ENCODE assay signal across 17 cellular contexts in genomic region chr16:56517206-56517605, GRCh38. TPM values are rescaled to one million over a fixed set of nuclear protein-coding genes. Genes with fewer than 3 reads are reported as not detected.
"Had no signal": no experiment of that assay in that cellular context is flagged by ENCODE, and none has a peak within 500 bp of the region (broad histone marks: within the 10 kb centered on the region; RNA-seq: fewer than 3 reads in every experiment).

No MANE protein-coding gene starts in this region.

- H3K4me3 ChIP-seq: gastroesophageal sphincter, hepatocyte, sigmoid colon, testis had no signal

- H3K27ac ChIP-seq: hepatocyte, testis had no signal

- H3K36me3 Mint-ChIP-seq: activated CD4-positive, alpha-beta memory T cell treated with anti-CD3 and anti-CD28 coated beads for 36 hours had no signal

- H3K9me3 Mint-ChIP-seq: activated CD4-positive, alpha-beta memory T cell treated with anti-CD3 and anti-CD28 coated beads for 36 hours; activated naive CD8-positive, alpha-beta T cell treated with anti-CD3 and anti-CD28 coated beads, Interleukin-2, amount 50 U/mL, for 24 hours; activated T-cell treated with anti-CD3 and anti-CD28 coated beads, Interleukin-2, amount 50 U/mL, for 4 hours; stimulated activated naive B cell treated with anti-CD40 and anti-IgM and Interleukin-4, amounts not matched to agents 10 μg/mL and 1 μg/mL and 100 μg/mL, for 72 hours had no signal

- H3K27me3 ChIP-seq: gastroesophageal sphincter, hepatocyte, sigmoid colon, testis had no signal

- H3K27me3 Mint-ChIP-seq: activated CD4-positive, alpha-beta memory T cell treated with anti-CD3 and anti-CD28 coated beads for 36 hours; activated naive CD8-positive, alpha-beta T cell treated with anti-CD3 and anti-CD28 coated beads, Interleukin-2, amount 50 U/mL, for 24 hours; stimulated activated naive B cell treated with anti-CD40 and anti-IgM and Interleukin-4, amounts not matched to agents 10 μg/mL and 1 μg/mL and 100 μg/mL, for 72 hours had no signal

- DNase-seq: activated CD4-positive, alpha-beta memory T cell treated with anti-CD3 and anti-CD28 coated beads for 36 hours; activated naive CD8-positive, alpha-beta T cell treated with anti-CD3 and anti-CD28 coated beads, Interleukin-2, amount 50 U/mL, for 24 hours; activated T-cell treated with anti-CD3 and anti-CD28 coated beads, Interleukin-2, amount 50 U/mL, for 4 hours; naive B cell; sigmoid colon; stimulated activated CD4-positive, alpha-beta T cell treated with anti-CD3 and anti-CD28 coated beads, Interleukin-2, amount 100 ng/mL, for 24 hours; stimulated activated naive B cell treated with anti-CD40 and anti-IgM and Interleukin-4, amounts not matched to agents 10 μg/mL and 1 μg/mL and 100 μg/mL, for 72 hours; SW 1271; T1000; testis had no signal

- H3K9me3 ChIP-seq: gastroesophageal sphincter, sigmoid colon, testis had no signal

- ATAC-seq: activated naive CD8-positive, alpha-beta T cell treated with anti-CD3 and anti-CD28 coated beads, Interleukin-2, amount 50 U/mL, for 24 hours; activated T-cell treated with anti-CD3 and anti-CD28 coated beads, Interleukin-2, amount 50 U/mL, for 4 hours; gastroesophageal sphincter; stimulated activated naive B cell treated with anti-CD40 and anti-IgM and Interleukin-4, amounts not matched to agents 10 μg/mL and 1 μg/mL and 100 μg/mL, for 72 hours had no signal

- H3K4me3 Mint-ChIP-seq: activated CD4-positive, alpha-beta memory T cell treated with anti-CD3 and anti-CD28 coated beads for 36 hours; activated naive CD8-positive, alpha-beta T cell treated with anti-CD3 and anti-CD28 coated beads, Interleukin-2, amount 50 U/mL, for 24 hours; activated T-cell treated with anti-CD3 and anti-CD28 coated beads, Interleukin-2, amount 50 U/mL, for 4 hours; stimulated activated naive B cell treated with anti-CD40 and anti-IgM and Interleukin-4, amounts not matched to agents 10 μg/mL and 1 μg/mL and 100 μg/mL, for 72 hours had no signal

- H3K27ac Mint-ChIP-seq: activated CD4-positive, alpha-beta memory T cell treated with anti-CD3 and anti-CD28 coated beads for 36 hours; activated naive CD8-positive, alpha-beta T cell treated with anti-CD3 and anti-CD28 coated beads, Interleukin-2, amount 50 U/mL, for 24 hours; stimulated activated naive B cell treated with anti-CD40 and anti-IgM and Interleukin-4, amounts not matched to agents 10 μg/mL and 1 μg/mL and 100 μg/mL, for 72 hours had no signal

RNA-seq across cellular contexts. Expression of gene MT4, which starts 47.7 kb away (rescaled TPM):
- total RNA-seq: activated CD4-positive, alpha-beta memory T cell treated with anti-CD3 and anti-CD28 coated beads for 36 hours; activated T-cell treated with anti-CD3 and anti-CD28 coated beads, Interleukin-2, amount 50 U/mL, for 4 hours; cardiac septum; epithelial cell of proximal tubule; gastroesophageal sphincter; hepatocyte; kidney epithelial cell; liver; pulmonary artery endothelial cell; sigmoid colon; testis had no signal
- polyA plus RNA-seq: hepatocyte, liver, sigmoid colon had no signal
